ENCODE assay signal across 33 cellular contexts in the genomic region with DNA sequence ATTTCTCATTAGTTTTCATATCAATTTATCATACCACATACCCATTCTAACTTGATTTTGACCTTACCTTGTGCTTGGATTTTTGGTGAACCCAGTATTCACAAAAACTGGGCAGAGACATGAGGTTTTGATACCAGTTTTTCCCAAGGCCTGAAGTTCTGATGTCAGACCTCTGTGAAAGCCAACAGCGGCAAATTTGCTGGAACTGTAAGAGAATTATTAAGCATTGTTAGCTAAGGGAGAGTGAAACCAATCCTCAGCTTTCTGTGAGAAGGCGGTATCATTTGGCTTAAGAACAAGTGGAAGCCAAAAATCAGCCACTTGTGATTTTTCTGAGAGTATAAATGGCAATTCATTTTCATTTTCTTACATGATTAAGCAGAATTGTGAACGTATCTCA. TPM values are rescaled to one million over a fixed set of nuclear protein-coding genes. Genes with fewer than 3 reads are reported as not detected.
"Had no signal": no experiment of that assay in that cellular context is flagged by ENCODE, and none has a peak within 500 bp of the region (broad histone marks: within the 10 kb centered on the region; RNA-seq: fewer than 3 reads in every experiment).

No MANE protein-coding gene starts in this region.

- H3K9ac ChIP-seq: KMS-11 had no signal

- H3K27ac ChIP-seq: cardiac muscle cell, KMS-11, PC-9, RWPE1, WERI-Rb-1 had no signal

- ATAC-seq: activated CD8-positive, alpha-beta T cell treated with anti-CD3 and anti-CD28 coated beads for 36 hours; activated T-cell treated with anti-CD3 and anti-CD28 coated beads, Interleukin-2, amount 50 U/mL, for 72 hours; activated T-helper 17 cell treated with anti-CD3 and anti-CD28 coated beads, Interleukin-2, amount 50 U/mL, for 72 hours had no signal

- H3K4me3 ChIP-seq: cardiac muscle cell, PC-9 had no signal

- DNase-seq: activated CD4-positive, alpha-beta T cell treated with anti-CD3 and anti-CD28 coated beads for 1 hour; activated CD4-positive, alpha-beta T cell treated with anti-CD3 and anti-CD28 coated beads for 48 hours; activated CD4-positive, CD25-positive, alpha-beta regulatory T cell; activated CD8-positive, alpha-beta T cell treated with anti-CD3 and anti-CD28 coated beads for 36 hours; activated effector memory CD4-positive, alpha-beta T cell treated with anti-CD3 and anti-CD28 coated beads, Interleukin-2, amount 50 U/mL, for 16 hours; activated naive CD4-positive, alpha-beta T cell; activated naive CD4-positive, alpha-beta T cell treated with anti-CD3 and anti-CD28 coated beads, Interleukin-2, amount 50 U/mL, for 16 hours; activated naive CD8-positive, alpha-beta T cell treated with anti-CD3 and anti-CD28 coated beads for 36 hours; activated T-cell treated with anti-CD3 and anti-CD28 coated beads, Interleukin-2, amount 50 U/mL, for 1 hour; activated T-cell treated with anti-CD3 and anti-CD28 coated beads, Interleukin-2, amount 50 U/mL, for 72 hours; amniotic stem cell; aorta; MM.1S; MV-4-11; NCI-H1092; NCI-H1417; NCI-H1694; NCI-H1930; NCI-H2081 treated with DMSO at 0.1 percent for 48 hours; NCI-H2171; NCI-H510A; NCI-H526; NCI-H748 treated with DMSO at 0.1 percent for 48 hours; PC-9; Right ventricle myocardium superior; T1000; WERI-Rb-1 had no signal

- H3K36me3 ChIP-seq: cardiac muscle cell, WERI-Rb-1 had no signal

- H3K27me3 ChIP-seq: cardiac muscle cell had no signal

RNA-seq across cellular contexts. Expression of a gene that starts 8.9 kb away (rescaled TPM):
- total RNA-seq: activated naive CD8-positive, alpha-beta T cell treated with anti-CD3 and anti-CD28 coated beads for 36 hours; LHCN-M2; OCI-LY7; PC-9 had no signal
